ENCODE assay signal across 1 cellular context in the genomic region with DNA sequence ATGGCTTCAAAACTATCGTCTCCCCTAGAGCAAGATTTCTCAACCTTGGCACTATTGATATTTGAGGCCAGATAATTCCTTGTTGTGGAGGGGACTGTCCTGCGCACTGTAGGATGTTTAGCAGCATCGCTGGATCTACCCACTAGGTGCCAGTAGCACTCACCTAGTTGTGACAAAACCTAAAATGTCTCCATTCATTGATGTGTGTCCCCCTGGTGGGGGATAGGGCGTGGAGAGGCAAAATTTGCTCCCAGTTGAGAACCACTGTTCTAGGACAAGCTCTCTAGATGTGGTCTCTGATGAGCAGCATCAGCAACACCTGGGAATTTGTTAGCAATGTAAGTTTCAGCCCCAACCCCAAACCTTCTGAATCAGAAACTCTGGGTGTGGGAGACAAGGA.
TF ChIP-seq lines count a peak whose summit lies in the region.

No MANE protein-coding gene starts in this region.

TF ChIP-seq in IMR-90, 13 proteins besides CTCF, POLR2A, EP300 and RAD21:
- TF ChIP-seq RFX5 (IDR thresholded peaks at IDR 0.05; ENCODE audit: low read depth, low read length), result no peak
- no peak for TF ChIP-seq BHLHE40 (IDR thresholded peaks at IDR 0.05; ENCODE audit: low read depth, low read length)
- no peak for TF ChIP-seq SMC3 (IDR thresholded peaks at IDR 0.05; ENCODE audit: low read depth, low read length)
- TF ChIP-seq CEBPB (IDR thresholded peaks at IDR 0.05; ENCODE audit: low read depth, low read length), result no peak
- no peak for TF ChIP-seq FOS (IDR thresholded peaks at IDR 0.05; ENCODE audit: low read depth, low read length)
- TF ChIP-seq, protein P1, sequence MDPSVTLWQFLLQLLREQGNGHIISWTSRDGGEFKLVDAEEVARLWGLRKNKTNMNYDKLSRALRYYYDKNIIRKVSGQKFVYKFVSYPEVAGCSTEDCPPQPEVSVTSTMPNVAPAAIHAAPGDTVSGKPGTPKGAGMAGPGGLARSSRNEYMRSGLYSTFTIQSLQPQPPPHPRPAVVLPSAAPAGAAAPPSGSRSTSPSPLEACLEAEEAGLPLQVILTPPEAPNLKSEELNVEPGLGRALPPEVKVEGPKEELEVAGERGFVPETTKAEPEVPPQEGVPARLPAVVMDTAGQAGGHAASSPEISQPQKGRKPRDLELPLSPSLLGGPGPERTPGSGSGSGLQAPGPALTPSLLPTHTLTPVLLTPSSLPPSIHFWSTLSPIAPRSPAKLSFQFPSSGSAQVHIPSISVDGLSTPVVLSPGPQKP (IDR thresholded peaks at IDR 0.05; ENCODE audit: borderline replicate concordance, low read depth, low read length), result no peak
- TF ChIP-seq CHD1 (IDR thresholded peaks at IDR 0.05; ENCODE audit: low read depth, low read length), result no peak
- TF ChIP-seq MXI1 (IDR thresholded peaks at IDR 0.05; ENCODE audit: borderline replicate concordance, low read depth, low read length), result no peak
- no peak for TF ChIP-seq MAZ (IDR thresholded peaks at IDR 0.05; ENCODE audit: borderline replicate concordance, low read depth, low read length)
- TF ChIP-seq NFE2L2 (IDR thresholded peaks at IDR 0.05; ENCODE audit: low read depth, low read length), result no peak
- TF ChIP-seq MAFK (IDR thresholded peaks at IDR 0.05; ENCODE audit: low read depth, low read length), result no peak
- TF ChIP-seq, protein P2, sequence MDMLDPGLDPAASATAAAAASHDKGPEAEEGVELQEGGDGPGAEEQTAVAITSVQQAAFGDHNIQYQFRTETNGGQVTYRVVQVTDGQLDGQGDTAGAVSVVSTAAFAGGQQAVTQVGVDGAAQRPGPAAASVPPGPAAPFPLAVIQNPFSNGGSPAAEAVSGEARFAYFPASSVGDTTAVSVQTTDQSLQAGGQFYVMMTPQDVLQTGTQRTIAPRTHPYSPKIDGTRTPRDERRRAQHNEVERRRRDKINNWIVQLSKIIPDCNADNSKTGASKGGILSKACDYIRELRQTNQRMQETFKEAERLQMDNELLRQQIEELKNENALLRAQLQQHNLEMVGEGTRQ (IDR thresholded peaks at IDR 0.05; ENCODE audit: low read depth, low read length), result no peak
- no peak for TF ChIP-seq RCOR1 (IDR thresholded peaks at IDR 0.05; ENCODE audit: insufficient replicate concordance, low read length)
